Comparison of ENCODE assay signal across 21 cellular contexts in the genomic region with DNA sequence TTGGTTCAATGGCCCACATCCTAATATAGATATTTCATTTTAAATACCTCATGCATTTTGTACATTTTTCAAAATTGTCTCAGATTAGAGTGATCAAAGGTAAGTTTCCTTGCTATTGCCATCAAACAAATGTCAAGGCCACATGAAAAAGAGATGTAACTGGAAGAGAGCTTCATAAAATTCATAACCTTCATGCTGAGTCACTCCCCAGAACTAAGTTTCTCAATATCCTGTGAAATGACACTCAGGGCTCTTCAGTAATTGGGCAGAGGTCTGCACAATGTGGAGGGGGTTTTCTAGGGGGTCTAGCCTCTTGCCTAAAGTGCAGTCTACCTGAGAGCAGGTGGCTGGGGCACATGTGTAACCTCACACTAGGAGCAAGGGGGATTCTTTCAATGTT.
A peak's percentile ranks its signal among the peaks of the same experiment; 100 is the strongest.
DNase-seq lines count a peak whose midpoint lies in the region; ATAC-seq, FAIRE-seq and TF ChIP-seq lines count a peak whose summit lies in the region.
"Had no signal": no experiment of that assay in that cellular context is flagged by ENCODE, and none has a peak within 500 bp of the region (broad histone marks: within the 10 kb centered on the region; RNA-seq: fewer than 3 reads in every experiment).

No MANE protein-coding gene starts in this region.

- POLR2A ChIA-PET in A549 (lab: Yijun Ruan, JAX) (no interaction called here), PC-3 (lab: Charles Lee; ENCODE audit: unreplicated experiment) (no interaction called here)

- CTCF ChIA-PET in A549 (lab: Yijun Ruan, JAX), result interaction anchor here (0.7 kb wide), 1 partner anchor 104 kb away, joined by 3 read pairs; no protein-coding TSS in a partner anchor
- CTCF ChIA-PET in PC-3 (lab: Charles Lee), result interaction anchor here (0.6 kb wide), 1 partner anchor 359 kb away, joined by 3 read pairs; no protein-coding TSS in a partner anchor

- H3K4me3 ChIP-seq in A549 (no peak overlapping the region), ACC112 (ENCODE audit: low read depth, low read length) (no peak overlapping the region), PC-3 (ENCODE audit: low read length) (no peak overlapping the region), bronchial epithelial cell (ENCODE audit: low read depth, low read length) (no peak overlapping the region)
- H3K4me3 ChIP-seq: cardiac muscle cell, lung, upper lobe of right lung had no signal

- no peak for TF ChIP-seq CTCF in A549 (IDR thresholded peaks at IDR 0.05)
- no peak for TF ChIP-seq CTCF in PC-3 (conservative IDR thresholded peaks at IDR 0.05; ENCODE audit: low read depth, low read length)
- no peak for TF ChIP-seq CTCF in bronchial epithelial cell (IDR thresholded peaks at IDR 0.05; ENCODE audit: insufficient read depth, low read length, severe bottlenecking)

- no peaks in the 10 kb centered on the region for H3K9me2 ChIP-seq in PC-3 (replicated peaks; ENCODE audit: low read length)

- H2AFZ ChIP-seq in ACC112 (ENCODE audit: low read length, unreplicated experiment), result no peak overlapping the region
- H2AFZ ChIP-seq in PC-3 (ENCODE audit: low read length), result no peak overlapping the region

- no peak for TF ChIP-seq EP300 in A549 (IDR thresholded peaks at IDR 0.05)

- H3K9ac ChIP-seq in PC-3 (ENCODE audit: low read length), result no peak overlapping the region

- H3K27me3 ChIP-seq in ACC112 (ENCODE audit: insufficient read depth, low read length), result no peaks in the 10 kb centered on the region
- no peaks in the 10 kb centered on the region for H3K27me3 ChIP-seq in PC-3 (ENCODE audit: low read length)
- H3K27me3 ChIP-seq in bronchial epithelial cell (ENCODE audit: control insufficient read depth, insufficient read depth, low read length), result no peaks in the 10 kb centered on the region
- H3K27me3 ChIP-seq: cardiac muscle cell, foreskin keratinocyte, upper lobe of right lung had no signal

- BruUV-seq in PC-3 (replicated peaks; lab: Mats Ljungman, UMichigan), result no TSS peak

- TF ChIP-seq RAD21 in A549 (conservative IDR thresholded peaks at IDR 0.05 in 1 of 2, IDR thresholded peaks at IDR 0.05 in 1 of 2), result no peak

- DNase-seq in A549 (ENCODE audit: low read depth in 1 of 2, low spot score in 1 of 2) (no peak), PC-3 (peak; percentile 20), bronchial epithelial cell (ENCODE audit: low read depth) (peak; percentile 29), iPS-NIHi11 (ENCODE audit: low spot score) (no peak), left cardiac atrium (no peak)
- no peak for DNase-seq in activated CD8-positive, alpha-beta memory T cell treated with anti-CD3 and anti-CD28 coated beads for 24 hours
- DNase-seq: amygdala; COR-L47; DND-41; foreskin keratinocyte; H7; hippocampal formation; islet precursor cell; NCI-H1436 treated with DMSO at 0.1 percent for 48 hours; SHP77; stimulated activated CD4-positive, alpha-beta T cell treated with anti-CD3 and anti-CD28 coated beads, Interleukin-4, amount 100 ng/mL, for 24 hours; upper lobe of right lung had no signal

- H4K20me1 ChIP-seq in PC-3 (ENCODE audit: low read length), result no peaks in the 10 kb centered on the region

- H3K4me2 ChIP-seq in A549 (no peak overlapping the region), PC-3 (ENCODE audit: low read length) (no peak overlapping the region)

- no peaks in the 10 kb centered on the region for H3F3A ChIP-seq in PC-3 (ENCODE audit: low read length, unreplicated experiment)

- H3K27ac ChIP-seq in A549, result peak overlapping the region; percentile 40 to 62; a peak in 4 of 6 replicates
- peak overlapping the region; percentile 13; the same call in 1 of the 2 replicates for H3K27ac ChIP-seq in ACC112 (ENCODE audit: low read depth, low read length)
- H3K27ac ChIP-seq in PC-3 (ENCODE audit: low read length), result no peak overlapping the region
- H3K27ac ChIP-seq: cardiac muscle cell, foreskin keratinocyte, upper lobe of right lung had no signal

- H3K9me3 ChIP-seq in A549, result no peaks in the 10 kb centered on the region
- H3K9me3 ChIP-seq in PC-3 (ENCODE audit: low read length), result no peaks in the 10 kb centered on the region
- H3K9me3 ChIP-seq: upper lobe of right lung had no signal

- no peak for ATAC-seq in A549
- no peak for ATAC-seq in PC-3
- ATAC-seq in left cardiac atrium, result no peak
- ATAC-seq: foreskin keratinocyte, upper lobe of right lung had no signal

- intact Hi-C loops in PC-3 (cut with micrococcal nuclease), result no loop called here
- intact Hi-C loops in left cardiac atrium (cut with DNase I), result no loop called here

- FAIRE-seq in A549 (lab: Jason Lieb, UNC) (no peak), bronchial epithelial cell (lab: Jason Lieb, UNC) (no peak)
- FAIRE-seq: endothelial cell of umbilical vein had no signal

- no peaks in the 10 kb centered on the region for H3K36me3 ChIP-seq in ACC112 (ENCODE audit: insufficient read depth, low read length)
- H3K36me3 ChIP-seq in PC-3 (ENCODE audit: low read depth, low read length), result no peaks in the 10 kb centered on the region
- no peaks in the 10 kb centered on the region for H3K36me3 ChIP-seq in bronchial epithelial cell (ENCODE audit: control insufficient read depth, insufficient read depth, low read length)
- H3K36me3 ChIP-seq: cardiac muscle cell, upper lobe of right lung had no signal

- H3K4me1 ChIP-seq in A549, result peaks cover 6% of the 10 kb centered on the region; the same call in 1 of the 3 replicates
- H3K4me1 ChIP-seq in ACC112 (ENCODE audit: control insufficient read depth, insufficient read depth, low read length, unreplicated experiment), result peaks cover 31% of the 10 kb centered on the region
- peaks cover 5% of the 10 kb centered on the region; the same call in 1 of the 2 replicates for H3K4me1 ChIP-seq in PC-3 (ENCODE audit: insufficient read depth, low read length)
- H3K4me1 ChIP-seq: foreskin keratinocyte had no signal

- no peak for TF ChIP-seq POLR2A in A549 (IDR thresholded peaks at IDR 0.05; ENCODE audit: low read length)

- no peaks in the 10 kb centered on the region for H3K79me2 ChIP-seq in ACC112 (ENCODE audit: control insufficient read depth, insufficient read depth, low read length, unreplicated experiment)
- H3K79me2 ChIP-seq in PC-3 (ENCODE audit: low read length), result no peaks in the 10 kb centered on the region

TF ChIP-seq in A549, 52 proteins besides CTCF, POLR2A, EP300 and RAD21:
- TF ChIP-seq BHLHE40 (IDR thresholded peaks at IDR 0.05; ENCODE audit: low read depth, low read length) (no peak), CEBPB (IDR thresholded peaks at IDR 0.05) (0 out of 4 replicates have a peak, but pooled peaks of 1 of the 2 experiments have one; percentile 18), KDM1A (IDR thresholded peaks at IDR 0.05; ENCODE audit: low read depth) (no peak), ZNF302 (CRISPR knock-in tag; IDR thresholded peaks at IDR 0.05) (no peak)
TF ChIP-seq in A549: peak in this region for 1.

Comparison
In these comparisons a context has a peak if more than half of its experiments do, and no peak if none do; other contexts are left out.
1. DNase-seq: peak in PC-3 (single experiment) and bronchial epithelial cell (single experiment); none in A549 (0 of 2), iPS-NIHi11 (single experiment), left cardiac atrium (single experiment) and activated CD8-positive, alpha-beta memory T cell treated with anti-CD3 and anti-CD28 coated beads for 24 hours (single experiment).